ENCODE assay signal across 8 cellular contexts in genomic region chr12:121352053-121353018, GRCh38. TPM values are rescaled to one million over a fixed set of nuclear protein-coding genes. Genes with fewer than 3 reads are reported as not detected.
DNase-seq lines count a peak whose midpoint lies in the region; ATAC-seq and TF ChIP-seq lines count a peak whose summit lies in the region.

A gene with protein sequence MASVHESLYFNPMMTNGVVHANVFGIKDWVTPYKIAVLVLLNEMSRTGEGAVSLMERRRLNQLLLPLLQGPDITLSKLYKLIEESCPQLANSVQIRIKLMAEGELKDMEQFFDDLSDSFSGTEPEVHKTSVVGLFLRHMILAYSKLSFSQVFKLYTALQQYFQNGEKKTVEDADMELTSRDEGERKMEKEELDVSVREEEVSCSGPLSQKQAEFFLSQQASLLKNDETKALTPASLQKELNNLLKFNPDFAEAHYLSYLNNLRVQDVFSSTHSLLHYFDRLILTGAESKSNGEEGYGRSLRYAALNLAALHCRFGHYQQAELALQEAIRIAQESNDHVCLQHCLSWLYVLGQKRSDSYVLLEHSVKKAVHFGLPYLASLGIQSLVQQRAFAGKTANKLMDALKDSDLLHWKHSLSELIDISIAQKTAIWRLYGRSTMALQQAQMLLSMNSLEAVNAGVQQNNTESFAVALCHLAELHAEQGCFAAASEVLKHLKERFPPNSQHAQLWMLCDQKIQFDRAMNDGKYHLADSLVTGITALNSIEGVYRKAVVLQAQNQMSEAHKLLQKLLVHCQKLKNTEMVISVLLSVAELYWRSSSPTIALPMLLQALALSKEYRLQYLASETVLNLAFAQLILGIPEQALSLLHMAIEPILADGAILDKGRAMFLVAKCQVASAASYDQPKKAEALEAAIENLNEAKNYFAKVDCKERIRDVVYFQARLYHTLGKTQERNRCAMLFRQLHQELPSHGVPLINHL (minus strand): TSS chr12:121352411. CDS start chr12:121352340, 71 bp downstream.

- POLR2A ChIA-PET in PC-9 (lab: Charles Lee; ENCODE audit: unreplicated experiment), result interaction anchor here (0.6 to 0.7 kb wide), 7 partner anchors 48 to 1165 kb away, joined by 3 to 11 read pairs (median 3); partner anchors contain the start of genes ORAI1 and RNF34

- no peaks in the 10 kb centered on the region; the same call in 1 of the 2 replicates for H4K20me1 ChIP-seq in PC-9 (ENCODE audit: insufficient read depth)

- TF ChIP-seq CTCF in PC-9 (conservative IDR thresholded peaks at IDR 0.05) (no peak), epithelial cell of proximal tubule (conservative IDR thresholded peaks at IDR 0.05; ENCODE audit: low read depth, low read length) (peak; percentile 7)

- H3K79me2 ChIP-seq in PC-9 (ENCODE audit: low read depth), result peaks cover 39% of the 10 kb centered on the region

- H3K36me3 ChIP-seq in PC-9 (ENCODE audit: low read depth), result no peaks in the 10 kb centered on the region

- peaks cover 8% of the 10 kb centered on the region for H3F3A ChIP-seq in PC-9 (ENCODE audit: insufficient read depth, low read depth)

- H3K4me2 ChIP-seq in PC-9, result peak within 1 kb of the TSS; percentile 93

- BruUV-seq in PC-9 (replicated peaks; lab: Mats Ljungman, UMichigan), result TSS peak; percentile 49

- H3K9me3 ChIP-seq in PC-9 (ENCODE audit: insufficient read depth, low read depth), result no peaks in the 10 kb centered on the region

- H3K4me3 ChIP-seq in Jurkat, Clone E6-1 (ENCODE audit: low read length), result peak within 1 kb of the TSS; percentile 99
- H3K4me3 ChIP-seq in PC-9 (peak within 1 kb of the TSS; percentile 100), epithelial cell of proximal tubule (ENCODE audit: low read depth, low read length) (peak within 1 kb of the TSS; percentile 99)

- H3K4me1 ChIP-seq in PC-9 (replicated peaks; ENCODE audit: insufficient read depth), result peaks cover 14% of the 10 kb centered on the region

- H2AFZ ChIP-seq in PC-9, result peak within 1 kb of the TSS; percentile 87

- intact Hi-C loops in PC-9 (cut with micrococcal nuclease; ENCODE audit: unreplicated experiment), result loop anchor here (1.0 to 5.0 kb wide), 3 partner anchors 48 to 334 kb away; partner anchors contain the start of genes CAMKK2 and RNF34

- H3K9me2 ChIP-seq in PC-9 (ENCODE audit: insufficient read depth), result no peaks in the 10 kb centered on the region

- no peaks in the 10 kb centered on the region for H3K27me3 ChIP-seq in PC-9 (ENCODE audit: insufficient read depth, low read depth)

- H3K27ac ChIP-seq in PC-9, result peak within 1 kb of the TSS; percentile 48

- peak; percentile 96 for DNase-seq in DMS153 treated with DMSO at 0.1 percent for 48 hours (lab: John Stamatoyannopoulos, UW; ENCODE audit: unreplicated experiment)
- peak; percentile 99 for DNase-seq in Jurkat, Clone E6-1 (ENCODE audit: low read depth, low spot score)
- DNase-seq in PC-9, result peak; percentile 93 to 96
- DNase-seq in activated T-cell treated with anti-CD3 and anti-CD28 coated beads, Interleukin-2, amount 50 U/mL, for 1 hour, result peak; percentile 85
- DNase-seq in epithelial cell of proximal tubule (ENCODE audit: low read depth), result peak; percentile 94
- DNase-seq in mucosa of gallbladder (ENCODE audit: low spot score), result peak; percentile 97
- DNase-seq in stimulated activated CD8-positive, alpha-beta memory T cell treated with anti-CD3 and anti-CD28 coated beads, Interleukin-4, amount 100 ng/mL, for 4 hours (ENCODE audit: low read depth in 2 of 2, low spot score in 1 of 2), result peak; percentile 74 to 84

- peak; percentile 95 for ATAC-seq in GM21619 (IDR thresholded peaks at IDR 0.05; ENCODE audit: unreplicated experiment)

- CTCF ChIA-PET in PC-9 (lab: Charles Lee), result interaction anchor here (0.6 to 1.1 kb wide), 3 partner anchors 48 to 315 kb away, joined by 3 to 10 read pairs (median 9); partner anchors contain the start of gene RNF34

RNA-seq across cellular contexts. Expression of the gene that starts here (rescaled TPM):
- 149 TPM for polyA plus RNA-seq in Jurkat, Clone E6-1 (2012; ENCODE audit: insufficient read depth, insufficient read length)
- total RNA-seq in PC-9 (2021), result 93.6 and 101 TPM in 2 replicates
- 79.7 and 158 TPM in 2 replicates for total RNA-seq in epithelial cell of proximal tubule
- total RNA-seq in mucosa of gallbladder, result 69.7 TPM

Comparison
In these comparisons a context has a peak if more than half of its experiments do, and no peak if none do; other contexts are left out.
1. Peak in every context shown above with its lines: DNase-seq, ATAC-seq, H3K4me3 ChIP-seq and H3K27ac ChIP-seq.